ENCODE assay signal across 8 cellular contexts in the genomic region with DNA sequence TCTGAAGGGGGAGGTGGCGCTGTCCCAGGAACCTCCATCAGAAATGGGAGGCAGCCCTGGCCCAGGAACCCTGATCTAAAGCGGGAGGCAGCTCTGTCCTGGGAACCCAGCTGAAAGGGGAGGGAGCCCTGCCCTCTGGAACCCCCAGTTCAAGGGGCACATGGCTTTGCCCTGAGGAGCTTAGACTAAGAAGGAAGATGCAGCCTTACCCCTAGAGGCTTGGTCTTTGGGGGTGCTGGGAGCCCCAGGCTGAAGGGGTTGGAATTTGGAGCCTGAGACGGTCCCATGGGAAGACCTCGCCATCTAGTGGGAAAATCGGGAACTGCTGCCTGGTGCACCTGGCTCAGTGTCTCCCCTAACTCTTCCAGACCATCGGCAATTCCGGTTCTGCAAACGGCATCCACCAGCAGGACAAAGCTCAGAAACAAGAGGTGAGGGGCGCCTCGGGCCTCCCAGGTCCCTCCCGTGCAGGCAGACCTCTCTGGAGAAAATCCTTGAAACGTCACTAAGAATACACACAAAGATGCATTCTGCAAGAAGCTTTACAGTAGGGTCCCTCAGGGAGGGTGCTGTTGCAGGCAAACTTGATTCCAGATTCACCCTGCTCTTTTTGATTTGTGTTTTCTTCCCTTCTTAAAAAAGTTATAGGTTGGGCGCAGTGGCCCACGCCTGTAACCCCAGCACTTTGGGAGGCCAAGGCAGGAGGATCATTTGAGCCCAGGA. TPM values are rescaled to one million over a fixed set of nuclear protein-coding genes. Genes with fewer than 3 reads are reported as not detected.
DNase-seq lines count a peak whose midpoint lies in the region; ATAC-seq, FAIRE-seq and TF ChIP-seq lines count a peak whose summit lies in the region.

No MANE protein-coding gene starts in this region.

- H3K27me3 Mint-ChIP-seq in naive B cell = no peaks in the 10 kb centered on the region

- H2AFZ ChIP-seq in endothelial cell of umbilical vein (ENCODE audit: low read depth, low read length) = no peak overlapping the region

- H3K79me2 ChIP-seq in endothelial cell of umbilical vein (ENCODE audit: control insufficient read depth, insufficient read depth, low read length) = no peaks in the 10 kb centered on the region

- H3K4me1 Mint-ChIP-seq in naive B cell = peaks cover 2 to 12% (median 4%) of the 10 kb centered on the region in 3 donors

- H3K4me1 ChIP-seq in endothelial cell of umbilical vein (ENCODE audit: control insufficient read depth, extremely low read depth, insufficient read depth, low read length) = no peaks in the 10 kb centered on the region

- no peaks in the 10 kb centered on the region for H4K20me1 ChIP-seq in endothelial cell of umbilical vein (replicated peaks; ENCODE audit: control insufficient read depth, extremely low read depth, insufficient read depth, low read length)

- peak; percentile 74 for DNase-seq in Ammon's horn (ENCODE audit: low spot score)
- peak; percentile 79 for DNase-seq in NCI-H82 (lab: John Stamatoyannopoulos, UW)
- peak; percentile 34 to 72 (median 65) for DNase-seq in activated CD8-positive, alpha-beta memory T cell treated with anti-CD3 and anti-CD28 coated beads for 48 hours (ENCODE audit: low read depth in 2 of 3, low spot score in 2 of 3)
- DNase-seq in endothelial cell of umbilical vein (ENCODE audit: low read depth, low spot score) = peak; percentile 52
- peak; percentile 63 for DNase-seq in naive B cell
- peak; percentile 28 to 49 for DNase-seq in stimulated activated CD8-positive, alpha-beta memory T cell treated with anti-CD3 and anti-CD28 coated beads, Interleukin-7, amount 100 ng/mL, for 48 hours (ENCODE audit: extremely low read depth in 1 of 2, low read depth in 1 of 2)

- H3K9me3 ChIP-seq in endothelial cell of umbilical vein (replicated peaks; ENCODE audit: control insufficient read depth, insufficient read depth, low read length) = no peaks in the 10 kb centered on the region

- H3K9ac ChIP-seq in endothelial cell of umbilical vein (replicated peaks; ENCODE audit: extremely low read depth, insufficient read depth, low read length) = no peak overlapping the region

- no peaks in the 10 kb centered on the region for H3K36me3 Mint-ChIP-seq in naive B cell

- dilution Hi-C loops in endothelial cell of umbilical vein (cut with MboI; ENCODE audit: extremely low pct_ligation_motif_present, low sequenced_read_pairs) = no loop called here

- H3K9me3 Mint-ChIP-seq in naive B cell = no peaks in the 10 kb centered on the region

- no peak overlapping the region for H3K4me3 ChIP-seq in endothelial cell of umbilical vein (replicated peaks in 1 of 3; ENCODE audit: insufficient read depth in 1 of 3, low read depth in 1 of 3, low read length in 3 of 3)

- H3K27me3 ChIP-seq in endothelial cell of umbilical vein (ENCODE audit: control insufficient read depth in 2 of 2, insufficient read depth in 2 of 2, low read length in 2 of 2) = no peaks in the 10 kb centered on the region

- intact Hi-C loops in endothelial cell of umbilical vein (cut with micrococcal nuclease) = loop anchor here (1.0 to 2.0 kb wide), 2 partner anchors 195 to 332 kb away; no protein-coding TSS in a partner anchor

- POLR2A ChIA-PET in endothelial cell of umbilical vein (lab: Charles Lee) = interaction anchor here (1.7 kb wide), 1 partner anchor 195 kb away, joined by 7 read pairs; no protein-coding TSS in a partner anchor

- peaks cover 0 to 30% of the 10 kb centered on the region in 2 experiments for H3K36me3 ChIP-seq in endothelial cell of umbilical vein (ENCODE audit: control insufficient read depth in 2 of 2, extremely low read depth in 1 of 2, insufficient read depth in 2 of 2, low read length in 2 of 2)

- no peak overlapping the region for H3K4me2 ChIP-seq in endothelial cell of umbilical vein (ENCODE audit: insufficient read depth, low read length)

- peak; percentile 90 for FAIRE-seq in endothelial cell of umbilical vein (lab: Jason Lieb, UNC)

- BruUV-seq in endothelial cell of umbilical vein (replicated peaks; lab: Mats Ljungman, UMichigan) = no TSS peak

- peak; percentile 88 to 95 for TF ChIP-seq CTCF in endothelial cell of umbilical vein (IDR thresholded peaks at IDR 0.05; ENCODE audit: extremely low read depth in 1 of 2, insufficient read depth in 1 of 2, low read depth in 1 of 2, low read length in 2 of 2)

- no peak overlapping the region for H3K27ac Mint-ChIP-seq in naive B cell

- no peak overlapping the region for H3K27ac ChIP-seq in endothelial cell of umbilical vein (ENCODE audit: insufficient read depth, low read depth, low read length)

- no peak overlapping the region for H3K4me3 Mint-ChIP-seq in naive B cell

- CTCF ChIA-PET in endothelial cell of umbilical vein (lab: Charles Lee) = interaction anchor here (0.6 to 5.6 kb wide), 44 partner anchors 9 to 536 kb away, joined by 3 to 405 read pairs (median 5); a partner anchor contains a TSS

- H3K9me1 ChIP-seq in endothelial cell of umbilical vein (replicated peaks; ENCODE audit: control insufficient read depth, extremely low read depth, insufficient read depth, low read length) = no peaks in the 10 kb centered on the region

- ATAC-seq in GM21529 (IDR thresholded peaks at IDR 0.05; ENCODE audit: unreplicated experiment) (peak; percentile 55), naive B cell (ENCODE audit: low read depth in 2 of 2) (peak; percentile 58 to 77), GM21528 (IDR thresholded peaks at IDR 0.05; ENCODE audit: low FRiP score, unreplicated experiment) (no peak)

- TF ChIP-seq POLR2A in endothelial cell of umbilical vein (IDR thresholded peaks at IDR 0.05; ENCODE audit: low read depth, low read length) = no peak

TF ChIP-seq in endothelial cell of umbilical vein, 7 proteins besides CTCF, POLR2A, EP300 and RAD21:
- TF ChIP-seq MYC (IDR thresholded peaks at IDR 0.05; ENCODE audit: low read depth, low read length) (no peak), FOS (IDR thresholded peaks at IDR 0.05; ENCODE audit: borderline replicate concordance, insufficient read depth, low read length) (no peak), EZH2 (IDR thresholded peaks at IDR 0.05; ENCODE audit: borderline replicate concordance, low read depth, low read length, severe bottlenecking) (no peak), GATA2 (IDR thresholded peaks at IDR 0.05; ENCODE audit: insufficient read depth, insufficient read length, low read depth, low read length) (no peak), JUN (IDR thresholded peaks at IDR 0.05; ENCODE audit: borderline replicate concordance, insufficient read depth, insufficient read length, low read depth) (no peak)

RNA-seq across cellular contexts. Expression of a gene that starts 52.4 kb away (rescaled TPM):
- total RNA-seq in endothelial cell of umbilical vein = 24.2 and 24.7 TPM in 2 replicates
- polyA plus RNA-seq in endothelial cell of umbilical vein (14.0 and 14.2 TPM in 2 replicates), naive B cell (ENCODE audit: low read depth in 6 of 6) (under 1 TPM in 1 of 6 donors, not detected in 5; 0.29 TPM)
- 16.7 and 18.1 TPM in 2 replicates for polyA plus RNA-seq in endothelial cell of umbilical vein (2011; cell fraction: cytosol; rRNA removed)
- 24.0 and 31.5 TPM in 2 replicates for polyA plus RNA-seq in endothelial cell of umbilical vein (2011; cell fraction: nucleus; rRNA removed)
- polyA plus RNA-seq in endothelial cell of umbilical vein (2012) = 18.6 and 26.7 TPM in 2 replicates
- 15.7 and 18.3 TPM in 2 replicates for polyA minus RNA-seq in endothelial cell of umbilical vein
- polyA minus RNA-seq in endothelial cell of umbilical vein (2011; cell fraction: cytosol; rRNA and poly(A)+ RNA removed) = 38.5 TPM
- polyA minus RNA-seq in endothelial cell of umbilical vein (2011; cell fraction: nucleus; rRNA and poly(A)+ RNA removed) = 12.3 and 16.7 TPM in 2 replicates

Comparison
In these comparisons a context has a peak if more than half of its experiments do, and no peak if none do; other contexts are left out.
1. RNA of a gene that starts 52.4 kb away (polyA plus RNA-seq): 14.0 to 31.5 TPM in endothelial cell of umbilical vein; 0.29 TPM in naive B cell; every median in the first group is over 10 times any median in the second.
2. Peak in every context shown above with its lines, with median percentiles within 50 percentile points of each other: DNase-seq.